ENCODE assay signal across 1 cellular context in the genomic region with DNA sequence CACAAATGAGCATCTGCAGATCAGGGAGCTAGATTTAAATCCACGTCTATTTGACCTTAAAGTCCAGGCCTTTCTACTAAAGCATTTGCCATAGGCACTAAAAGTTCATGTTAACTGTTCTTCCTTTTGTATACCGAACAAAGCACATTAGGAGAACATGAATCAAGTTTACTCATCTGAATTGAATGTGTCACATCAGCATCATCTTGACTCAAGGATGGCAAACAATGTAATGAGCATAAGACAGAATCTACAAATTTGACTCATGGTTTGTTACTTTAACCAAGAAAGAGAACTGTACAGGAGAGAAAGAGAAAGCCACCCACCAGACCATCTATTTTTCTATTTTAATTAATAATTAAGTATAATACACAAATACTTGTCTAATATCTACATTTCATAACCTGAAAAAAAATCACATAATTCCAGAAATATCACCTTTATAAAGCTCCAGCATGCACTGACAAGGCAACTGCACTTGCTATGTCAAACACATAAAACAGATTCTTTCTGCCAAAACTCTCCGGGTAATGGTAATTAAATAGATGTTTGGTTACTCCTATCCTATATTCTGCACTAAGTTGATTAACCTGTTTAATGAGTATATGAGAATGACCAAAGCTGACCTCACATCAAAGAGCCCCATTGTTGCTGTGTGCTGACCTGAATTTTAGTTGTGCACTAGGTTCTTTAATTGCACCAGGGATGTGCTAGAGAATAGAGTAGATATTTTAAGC.
TF ChIP-seq lines count a peak whose summit lies in the region.

No MANE protein-coding gene starts in this region.

TF ChIP-seq in SK-N-SH, 30 proteins besides CTCF, POLR2A, EP300 and RAD21:
- TF ChIP-seq, protein P1, sequence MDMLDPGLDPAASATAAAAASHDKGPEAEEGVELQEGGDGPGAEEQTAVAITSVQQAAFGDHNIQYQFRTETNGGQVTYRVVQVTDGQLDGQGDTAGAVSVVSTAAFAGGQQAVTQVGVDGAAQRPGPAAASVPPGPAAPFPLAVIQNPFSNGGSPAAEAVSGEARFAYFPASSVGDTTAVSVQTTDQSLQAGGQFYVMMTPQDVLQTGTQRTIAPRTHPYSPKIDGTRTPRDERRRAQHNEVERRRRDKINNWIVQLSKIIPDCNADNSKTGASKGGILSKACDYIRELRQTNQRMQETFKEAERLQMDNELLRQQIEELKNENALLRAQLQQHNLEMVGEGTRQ (IDR thresholded peaks at IDR 0.05; ENCODE audit: borderline replicate concordance, low read depth, low read length): no peak
- TF ChIP-seq EZH2phosphoT487 (IDR thresholded peaks at IDR 0.05; ENCODE audit: borderline replicate concordance, low read depth) (no peak), MXI1 (IDR thresholded peaks at IDR 0.05; ENCODE audit: low read depth, low read length) (no peak), JUND (IDR thresholded peaks at IDR 0.05) (no peak), REST (IDR thresholded peaks at IDR 0.05; ENCODE audit: low read depth, low read length) (no peak), FOXJ3 (CRISPR knock-in tag; IDR thresholded peaks at IDR 0.05) (no peak), FOXM1 (IDR thresholded peaks at IDR 0.05; ENCODE audit: low read depth) (no peak), TAF1 (IDR thresholded peaks at IDR 0.05; ENCODE audit: borderline replicate concordance, low read depth, low read length) (no peak), GATA2 (CRISPR knock-in tag; IDR thresholded peaks at IDR 0.05) (no peak), PBX3 (IDR thresholded peaks at IDR 0.05) (no peak), ELF1 (IDR thresholded peaks at IDR 0.05) (no peak), GABPA (IDR thresholded peaks at IDR 0.05; ENCODE audit: low read depth) (no peak), CHD2 (IDR thresholded peaks at IDR 0.05; ENCODE audit: low read length, partially characterized antibody) (no peak), RCOR1 (IDR thresholded peaks at IDR 0.05; ENCODE audit: low read length) (no peak), IRF3 (IDR thresholded peaks at IDR 0.05; ENCODE audit: low read depth, low read length) (no peak), RXRA (IDR thresholded peaks at IDR 0.05; ENCODE audit: borderline replicate concordance, low read depth) (no peak), NRF1 (IDR thresholded peaks at IDR 0.05; ENCODE audit: low read depth, low read length) (no peak), YY1 (IDR thresholded peaks at IDR 0.05; ENCODE audit: low read depth) (no peak)
- TF ChIP-seq, protein P2, sequence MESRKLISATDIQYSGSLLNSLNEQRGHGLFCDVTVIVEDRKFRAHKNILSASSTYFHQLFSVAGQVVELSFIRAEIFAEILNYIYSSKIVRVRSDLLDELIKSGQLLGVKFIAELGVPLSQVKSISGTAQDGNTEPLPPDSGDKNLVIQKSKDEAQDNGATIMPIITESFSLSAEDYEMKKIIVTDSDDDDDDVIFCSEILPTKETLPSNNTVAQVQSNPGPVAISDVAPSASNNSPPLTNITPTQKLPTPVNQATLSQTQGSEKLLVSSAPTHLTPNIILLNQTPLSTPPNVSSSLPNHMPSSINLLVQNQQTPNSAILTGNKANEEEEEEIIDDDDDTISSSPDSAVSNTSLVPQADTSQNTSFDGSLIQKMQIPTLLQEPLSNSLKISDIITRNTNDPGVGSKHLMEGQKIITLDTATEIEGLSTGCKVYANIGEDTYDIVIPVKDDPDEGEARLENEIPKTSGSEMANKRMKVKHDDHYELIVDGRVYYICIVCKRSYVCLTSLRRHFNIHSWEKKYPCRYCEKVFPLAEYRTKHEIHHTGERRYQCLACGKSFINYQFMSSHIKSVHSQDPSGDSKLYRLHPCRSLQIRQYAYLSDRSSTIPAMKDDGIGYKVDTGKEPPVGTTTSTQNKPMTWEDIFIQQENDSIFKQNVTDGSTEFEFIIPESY (IDR thresholded peaks at IDR 0.05; ENCODE audit: borderline replicate concordance, low read depth): no peak
- TF ChIP-seq, protein P3, sequence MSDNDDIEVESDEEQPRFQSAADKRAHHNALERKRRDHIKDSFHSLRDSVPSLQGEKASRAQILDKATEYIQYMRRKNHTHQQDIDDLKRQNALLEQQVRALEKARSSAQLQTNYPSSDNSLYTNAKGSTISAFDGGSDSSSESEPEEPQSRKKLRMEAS (IDR thresholded peaks at IDR 0.05; ENCODE audit: low read depth): no peak
